8 cellular contexts compared by ENCODE assay signal in the genomic region with DNA sequence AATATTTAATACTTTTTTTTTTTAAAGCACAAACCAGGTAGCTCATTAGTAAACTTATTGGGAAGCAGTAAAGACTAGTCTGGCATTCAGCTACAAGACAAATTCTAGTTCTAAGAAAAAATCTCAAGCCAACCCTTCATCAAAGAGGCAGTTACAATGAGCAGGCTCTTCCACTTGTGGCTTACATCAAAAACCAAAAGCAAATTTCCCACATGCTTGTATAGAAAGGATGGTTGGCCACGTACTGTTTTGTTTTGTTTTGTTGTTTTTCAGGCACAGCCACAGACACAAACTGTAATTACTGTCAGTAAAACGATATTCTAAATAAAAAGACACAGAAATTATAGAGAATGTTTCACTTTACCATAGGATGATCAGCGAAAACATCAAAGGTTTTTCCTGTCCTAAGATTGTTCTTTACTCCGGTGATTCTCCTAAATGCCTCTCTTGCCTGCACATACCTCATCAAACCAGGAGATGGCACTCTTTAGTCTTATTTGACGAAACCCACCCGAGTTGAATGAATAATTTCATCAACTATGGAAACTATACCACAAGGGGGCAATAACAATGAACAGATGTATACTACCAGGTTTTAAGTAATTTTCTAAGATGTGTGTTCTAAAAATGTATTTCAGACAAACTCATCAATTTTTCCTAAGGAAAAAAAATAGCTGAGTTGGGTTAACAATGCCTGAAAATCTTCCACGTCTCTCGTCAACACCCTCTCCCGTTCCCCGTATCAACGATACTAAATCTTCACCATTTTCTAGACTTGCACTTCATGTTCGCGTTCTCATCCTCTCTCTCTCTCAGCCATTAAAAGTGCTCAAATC.
DNase-seq lines count a peak whose midpoint lies in the region; ATAC-seq lines count a peak whose summit lies in the region.

No MANE protein-coding gene starts in this region.

- no peak for ATAC-seq in HG03139 (IDR thresholded peaks at IDR 0.05; ENCODE audit: unreplicated experiment)

- DNase-seq in ELR (ENCODE audit: low read depth) (peak; percentile 91), HCEC 1CT (peak; percentile 81), NCI-H1436 treated with DMSO at 0.1 percent for 48 hours (lab: John Stamatoyannopoulos, UW) (peak; percentile 66), T follicular helper cell (ENCODE audit: low read depth) (peak; percentile 48), T47D (ENCODE audit: low read depth in 1 of 2, low spot score in 1 of 2) (peak; percentile 14 to 78), iPS-NIHi7 (ENCODE audit: extremely low spot score) (peak; percentile 73), smooth muscle cell of the brain vasculature (ENCODE audit: low read depth, low spot score) (peak; percentile 63)

- in situ Hi-C loops in T47D (cut with HindIII; ENCODE audit: low pct_unique_long_range_greater_than_20kb, low sequenced_read_pairs): no loop called here
